33 cellular contexts compared by ENCODE assay signal in genomic region chr1:58924016-58924565, GRCh38.
"Had no signal": no experiment of that assay in that cellular context is flagged by ENCODE, and none has a peak within 500 bp of the region (broad histone marks: within the 10 kb centered on the region; RNA-seq: fewer than 3 reads in every experiment).

No MANE protein-coding gene starts in this region.

- FAIRE-seq: TTC549 had no signal

- H3K27ac Mint-ChIP-seq: activated CD4-positive, alpha-beta T cell treated with anti-CD3 and anti-CD28 coated beads, Interleukin-2, amount 10 ng/mL, durations not matched to agents 7 days and 5 days; activated naive CD4-positive, alpha-beta T cell treated with anti-CD3 and anti-CD28 coated beads, Interleukin-2, amount 10 ng/mL, durations not matched to agents 7 days and 5 days; activated naive CD8-positive, alpha-beta T cell; activated naive CD8-positive, alpha-beta T cell treated with anti-CD3 and anti-CD28 coated beads, Interleukin-2, amount 50 U/mL, for 24 hours; IgD-negative memory B cell; T-cell had no signal

- H3K36me3 ChIP-seq: Peyer's patch had no signal

- H3K27me3 Mint-ChIP-seq: activated CD4-positive, alpha-beta T cell treated with anti-CD3 and anti-CD28 coated beads, Interleukin-2, amount 10 ng/mL, durations not matched to agents 7 days and 5 days; activated naive CD8-positive, alpha-beta T cell; activated naive CD8-positive, alpha-beta T cell treated with anti-CD3 and anti-CD28 coated beads, Interleukin-2, amount 50 U/mL, for 24 hours; brain; T-cell had no signal

- ATAC-seq: activated CD8-positive, alpha-beta T cell treated with anti-CD3 and anti-CD28 coated beads, Interleukin-2, amount 10 ng/mL, durations not matched to agents 7 days and 5 days; activated naive CD8-positive, alpha-beta T cell treated with anti-CD3 and anti-CD28 coated beads, Interleukin-2, amount 50 U/mL, for 24 hours; activated T-cell treated with anti-CD3 and anti-CD28 coated beads, Interleukin-2, amount 50 U/mL, for 4 hours; PC-3; SK-N-SH treated with all-trans-retinoic acid at 6 μM for 48 hours; T-cell had no signal

- H3K4me3 Mint-ChIP-seq: activated CD4-positive, alpha-beta T cell treated with anti-CD3 and anti-CD28 coated beads, Interleukin-2, amount 10 ng/mL, durations not matched to agents 7 days and 5 days; activated CD8-positive, alpha-beta T cell treated with anti-CD3 and anti-CD28 coated beads, Interleukin-2, amount 10 ng/mL, durations not matched to agents 7 days and 5 days; activated naive CD4-positive, alpha-beta T cell treated with anti-CD3 and anti-CD28 coated beads, Interleukin-2, amount 10 ng/mL, durations not matched to agents 7 days and 5 days; activated naive CD8-positive, alpha-beta T cell; activated naive CD8-positive, alpha-beta T cell treated with anti-CD3 and anti-CD28 coated beads, Interleukin-2, amount 50 U/mL, for 24 hours; activated T-cell treated with anti-CD3 and anti-CD28 coated beads, Interleukin-2, amount 50 U/mL, for 4 hours; brain; IgD-negative memory B cell; T-cell had no signal

- H3K36me3 Mint-ChIP-seq: activated naive CD4-positive, alpha-beta T cell treated with anti-CD3 and anti-CD28 coated beads, Interleukin-2, amount 10 ng/mL, durations not matched to agents 7 days and 5 days; activated naive CD8-positive, alpha-beta T cell; brain; T-cell had no signal

- DNase-seq: activated CD4-positive, alpha-beta T cell treated with anti-CD3 and anti-CD28 coated beads, Interleukin-2, amount 10 ng/mL, durations not matched to agents 7 days and 5 days; activated CD4-positive, alpha-beta T cell treated with anti-CD3 and anti-CD28 coated beads, Interleukin-2, amount 50 U/mL, for 48 hours; activated CD8-positive, alpha-beta T cell treated with anti-CD3 and anti-CD28 coated beads, Interleukin-2, amount 10 ng/mL, durations not matched to agents 7 days and 5 days; activated effector memory CD4-positive, alpha-beta T cell treated with Interleukin-2 at 50 U/mL for 16 hours; activated naive CD4-positive, alpha-beta T cell treated with anti-CD3 and anti-CD28 coated beads, Interleukin-2, amount 10 ng/mL, durations not matched to agents 7 days and 5 days; activated naive CD8-positive, alpha-beta T cell treated with anti-CD3 and anti-CD28 coated beads, Interleukin-2, amount 50 U/mL, for 24 hours; activated T-cell treated with anti-CD3 and anti-CD28 coated beads, Interleukin-2, amount 50 U/mL, for 4 hours; anterior cingulate cortex; central memory CD4-positive, alpha-beta T cell; Kasumi-1; KG1; MM.1S; MV-4-11; NCI-H1092; NCI-H1436 treated with DMSO at 0.1 percent for 48 hours; NCI-H1694 treated with DMSO at 0.1 percent for 48 hours; NCI-H2029; NCI-H2107; NCI-H2171; NCI-H510A; NCI-H526; NCI-H748 treated with DMSO at 0.1 percent for 48 hours; NK-92 treated with Interleukin-12 subunit alpha and Interleukin-12 subunit beta, amount 100 ng/mL, for 24 hours; PC-3; Peyer's patch; RPMI8226; SIG-M5; T-cell had no signal

- H3K4me3 ChIP-seq: Peyer's patch had no signal

- H3K9me3 Mint-ChIP-seq: activated naive CD4-positive, alpha-beta T cell treated with anti-CD3 and anti-CD28 coated beads, Interleukin-2, amount 10 ng/mL, durations not matched to agents 7 days and 5 days; activated naive CD8-positive, alpha-beta T cell treated with anti-CD3 and anti-CD28 coated beads, Interleukin-2, amount 50 U/mL, for 24 hours; activated T-cell treated with anti-CD3 and anti-CD28 coated beads, Interleukin-2, amount 50 U/mL, for 4 hours; IgD-negative memory B cell; T-cell had no signal

- H3K9me3 ChIP-seq: Peyer's patch had no signal

- H3K27me3 ChIP-seq: Peyer's patch had no signal
